ENCODE assay signal across 9 cellular contexts in genomic region chr5:144203750-144204596, GRCh38. TPM values are rescaled to one million over a fixed set of nuclear protein-coding genes. Genes with fewer than 3 reads are reported as not detected.
DNase-seq lines count a peak whose midpoint lies in the region; ATAC-seq and TF ChIP-seq lines count a peak whose summit lies in the region.
"Had no signal": no experiment of that assay in that cellular context is flagged by ENCODE, and none has a peak within 500 bp of the region (broad histone marks: within the 10 kb centered on the region; RNA-seq: fewer than 3 reads in every experiment).

No MANE protein-coding gene starts in this region.

- H3K36me3 ChIP-seq in left ventricle myocardium inferior (no peaks in the 10 kb centered on the region), gastrocnemius medialis (no peaks in the 10 kb centered on the region)

- H3K36me3 Mint-ChIP-seq in activated naive CD8-positive, alpha-beta T cell treated with anti-CD3 and anti-CD28 coated beads, Interleukin-2, amount 50 U/mL, for 24 hours (ENCODE audit: low read depth) = no peaks in the 10 kb centered on the region
- H3K36me3 Mint-ChIP-seq: activated naive CD4-positive, alpha-beta T cell treated with anti-CD3 and anti-CD28 coated beads, Interleukin-2, amount 50 U/mL, for 24 hours had no signal

- H3K27me3 Mint-ChIP-seq in activated naive CD8-positive, alpha-beta T cell treated with anti-CD3 and anti-CD28 coated beads, Interleukin-2, amount 50 U/mL, for 24 hours = peaks cover 57% of the 10 kb centered on the region

- in situ Hi-C loops in gastrocnemius medialis (cut with MboI; ENCODE audit: low sequenced_read_pairs in 4 of 4) = loop anchor here in 3 of 4 donors (10.0 to 25.0 kb wide), 3 partner anchors 1621 to 1851 kb away; no protein-coding TSS in a partner anchor

- H3K9me3 ChIP-seq in left ventricle myocardium inferior (replicated peaks) (no peaks in the 10 kb centered on the region), gastrocnemius medialis (no peaks in the 10 kb centered on the region)

- H3K4me1 ChIP-seq in left ventricle myocardium inferior = peaks cover 14% of the 10 kb centered on the region
- H3K4me1 ChIP-seq in gastrocnemius medialis = peaks cover 0 to 7% of the 10 kb centered on the region in 2 donors

- TF ChIP-seq POLR2A in gastrocnemius medialis (IDR thresholded peaks at IDR 0.05) = no peak

- peak; percentile 67 for DNase-seq in DMS53 treated with DMSO at 0.1 percent for 48 hours (lab: John Stamatoyannopoulos, UW; ENCODE audit: unreplicated experiment)
- peak; percentile 86 for DNase-seq in NCI-H82 (lab: John Stamatoyannopoulos, UW)
- DNase-seq in activated naive CD8-positive, alpha-beta T cell treated with anti-CD3 and anti-CD28 coated beads, Interleukin-2, amount 50 U/mL, for 24 hours = peak; percentile 27
- no peak for DNase-seq in left ventricle myocardium inferior
- no peak for DNase-seq in gastrocnemius medialis
- DNase-seq in stimulated activated naive CD4-positive, alpha-beta T cell treated with Interleukin-2 at 50 U/mL for 16 hours (lab: John Stamatoyannopoulos, UW) = no peak

- peaks cover 3% of the 10 kb centered on the region for H3K4me1 Mint-ChIP-seq in activated naive CD8-positive, alpha-beta T cell treated with anti-CD3 and anti-CD28 coated beads, Interleukin-2, amount 50 U/mL, for 24 hours

- H3K27ac Mint-ChIP-seq in activated naive CD8-positive, alpha-beta T cell treated with anti-CD3 and anti-CD28 coated beads, Interleukin-2, amount 50 U/mL, for 24 hours = no peak overlapping the region
- H3K27ac Mint-ChIP-seq: activated naive CD4-positive, alpha-beta T cell treated with anti-CD3 and anti-CD28 coated beads, Interleukin-2, amount 50 U/mL, for 24 hours had no signal

- no peaks in the 10 kb centered on the region for H3K9me3 Mint-ChIP-seq in activated naive CD8-positive, alpha-beta T cell treated with anti-CD3 and anti-CD28 coated beads, Interleukin-2, amount 50 U/mL, for 24 hours
- H3K9me3 Mint-ChIP-seq: activated naive CD4-positive, alpha-beta T cell treated with anti-CD3 and anti-CD28 coated beads, Interleukin-2, amount 50 U/mL, for 24 hours had no signal

- no peak overlapping the region for H3K4me3 ChIP-seq in left ventricle myocardium inferior
- H3K4me3 ChIP-seq in gastrocnemius medialis = no peak overlapping the region

- intact Hi-C loops in left ventricle myocardium inferior (cut with micrococcal nuclease) (no loop called here), gastrocnemius medialis (cut with DNase I; ENCODE audit: low total_unique reads) (loop anchor here (5.0 to 10.0 kb wide), 2 partner anchors 1621 to 1848 kb away; no protein-coding TSS in a partner anchor)

- peak; percentile 93 for TF ChIP-seq CTCF in left ventricle myocardium inferior (IDR thresholded peaks at IDR 0.05; ENCODE audit: borderline replicate concordance)
- peak; percentile 50 to 83 (median 74) for TF ChIP-seq CTCF in gastrocnemius medialis (IDR thresholded peaks at IDR 0.05 in 4 of 5, conservative IDR thresholded peaks at IDR 0.05 in 1 of 5)

- no peak overlapping the region for H3K27ac ChIP-seq in left ventricle myocardium inferior (replicated peaks)
- no peak overlapping the region for H3K27ac ChIP-seq in gastrocnemius medialis

- peak; percentile 85 for ATAC-seq in GM19351 (IDR thresholded peaks at IDR 0.05; ENCODE audit: unreplicated experiment)
- peak; percentile 89 for ATAC-seq in HG03354 (IDR thresholded peaks at IDR 0.05; ENCODE audit: poor library complexity, severe bottlenecking, unreplicated experiment)
- ATAC-seq in activated naive CD8-positive, alpha-beta T cell treated with anti-CD3 and anti-CD28 coated beads, Interleukin-2, amount 50 U/mL, for 24 hours = peak; percentile 52
- peak; percentile 52 to 70 for ATAC-seq in gastrocnemius medialis

- H3K4me3 Mint-ChIP-seq in activated naive CD8-positive, alpha-beta T cell treated with anti-CD3 and anti-CD28 coated beads, Interleukin-2, amount 50 U/mL, for 24 hours = no peak overlapping the region
- H3K4me3 Mint-ChIP-seq: activated naive CD4-positive, alpha-beta T cell treated with anti-CD3 and anti-CD28 coated beads, Interleukin-2, amount 50 U/mL, for 24 hours had no signal

- peaks cover 95% of the 10 kb centered on the region for H3K27me3 ChIP-seq in left ventricle myocardium inferior (ENCODE audit: low read depth)
- peaks cover 17 to 36% (median 19%) of the 10 kb centered on the region in 3 donors for H3K27me3 ChIP-seq in gastrocnemius medialis

RNA-seq across cellular contexts. Expression of gene KCTD16, which starts 33.3 kb away (rescaled TPM):
- total RNA-seq in left ventricle myocardium inferior = 0.08 TPM
- total RNA-seq in gastrocnemius medialis = under 1 TPM in 1 of 4 donors, not detected in 3; 0.02 TPM

RNA-seq across cellular contexts. Expression of gene YIPF5, which starts 33.5 kb away (rescaled TPM):
- total RNA-seq in left ventricle myocardium inferior = 26.1 TPM
- 10 to 100 TPM; 15.5 to 26.5 (median 19.5) TPM for total RNA-seq in gastrocnemius medialis

Comparison
In these comparisons a context has a peak if more than half of its experiments do, and no peak if none do; other contexts are left out.
1. DNase-seq: peak in DMS53 treated with DMSO at 0.1 percent for 48 hours (single experiment), NCI-H82 (single experiment) and activated naive CD8-positive, alpha-beta T cell treated with anti-CD3 and anti-CD28 coated beads, Interleukin-2, amount 50 U/mL, for 24 hours (single experiment); none in left ventricle myocardium inferior (single experiment), gastrocnemius medialis (0 of 2) and stimulated activated naive CD4-positive, alpha-beta T cell treated with Interleukin-2 at 50 U/mL for 16 hours (single experiment).
2. Peak in every context shown above with its lines, with median percentiles within 50 percentile points of each other: ATAC-seq.